1 cellular context compared by ENCODE assay signal in the genomic region with DNA sequence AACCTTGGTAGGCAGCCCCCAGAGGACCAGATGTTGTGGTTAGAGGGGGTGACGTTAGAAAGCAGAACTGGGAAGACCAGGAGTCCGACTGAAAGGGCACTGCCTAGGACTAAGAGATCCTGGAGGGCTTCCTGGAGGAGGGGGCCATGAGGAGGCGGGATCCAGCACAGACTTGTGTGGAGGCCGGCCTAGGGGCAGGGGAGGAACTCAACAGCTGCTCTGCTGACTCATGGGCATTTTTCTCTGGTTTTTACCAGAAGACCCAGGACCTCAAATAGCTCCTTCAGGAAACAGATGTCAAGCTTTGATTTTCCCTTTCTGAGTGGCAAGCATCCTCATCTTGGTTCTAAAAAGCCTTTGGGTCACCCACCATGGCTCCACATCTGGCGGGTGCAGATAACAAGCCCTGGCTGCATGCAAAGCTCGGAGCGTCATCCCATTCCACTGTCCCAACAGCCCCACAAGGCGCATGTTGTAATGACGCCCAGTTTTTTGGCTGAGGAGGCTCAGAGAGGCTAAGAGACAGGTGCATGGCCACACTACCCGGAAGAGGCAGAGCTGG.
A peak's percentile ranks its signal among the peaks of the same experiment; 100 is the strongest.
TF ChIP-seq lines count a peak whose summit lies in the region.

No MANE protein-coding gene starts in this region.

TF ChIP-seq in K562, 482 proteins besides CTCF, POLR2A, EP300 and RAD21 (continued from another document and continues in another):
- TF ChIP-seq, protein P1, sequence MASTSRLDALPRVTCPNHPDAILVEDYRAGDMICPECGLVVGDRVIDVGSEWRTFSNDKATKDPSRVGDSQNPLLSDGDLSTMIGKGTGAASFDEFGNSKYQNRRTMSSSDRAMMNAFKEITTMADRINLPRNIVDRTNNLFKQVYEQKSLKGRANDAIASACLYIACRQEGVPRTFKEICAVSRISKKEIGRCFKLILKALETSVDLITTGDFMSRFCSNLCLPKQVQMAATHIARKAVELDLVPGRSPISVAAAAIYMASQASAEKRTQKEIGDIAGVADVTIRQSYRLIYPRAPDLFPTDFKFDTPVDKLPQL (IDR thresholded peaks at IDR 0.05; ENCODE audit: extremely low read depth, insufficient read length) = no peak
- TF ChIP-seq KDM4B (IDR thresholded peaks at IDR 0.05; ENCODE audit: borderline replicate concordance in 2 of 2, low read depth in 1 of 2) (no peak), RHOXF2B (CRISPR knock-in tag; conservative IDR thresholded peaks at IDR 0.05) (no peak), RNF2 (IDR thresholded peaks at IDR 0.05) (0 out of 2 replicates have a peak, but pooled peaks have one; percentile 46), MYC (IDR thresholded peaks at IDR 0.05; ENCODE audit: low read depth, low read length) (no peak; the same call in 1 of the 2 replicates), MYC (CRISPR knock-in tag; IDR thresholded peaks at IDR 0.05; ENCODE audit: borderline replicate concordance, low read depth) (no peak), E2F3 (CRISPR knock-in tag; IDR thresholded peaks at IDR 0.05) (no peak), ESRRA (IDR thresholded peaks at IDR 0.05; ENCODE audit: borderline replicate concordance, low read depth) (no peak), TRIM28 (IDR thresholded peaks at IDR 0.05) (peak; percentile 22; the same call in 1 of the 2 replicates), ZFPM2 (CRISPR knock-in tag; IDR thresholded peaks at IDR 0.05) (no peak), RFX7 (CRISPR knock-in tag; IDR thresholded peaks at IDR 0.05) (no peak), ZNF644 (tag; IDR thresholded peaks at IDR 0.05; ENCODE audit: low read depth) (no peak), GABPB2 (CRISPR knock-in tag; conservative IDR thresholded peaks at IDR 0.05) (no peak), FOXP1 (CRISPR knock-in tag; IDR thresholded peaks at IDR 0.05) (no peak), STAT5B (CRISPR knock-in tag; IDR thresholded peaks at IDR 0.05) (no peak), GTF2E2 (tag; IDR thresholded peaks at IDR 0.05) (no peak), BACH1 (tag; IDR thresholded peaks at IDR 0.05) (no peak), MYBL2 (IDR thresholded peaks at IDR 0.05; ENCODE audit: low read depth) (no peak), MYBL2 (CRISPR knock-in tag; IDR thresholded peaks at IDR 0.05; ENCODE audit: borderline replicate concordance) (no peak), CAMTA2 (CRISPR knock-in tag; conservative IDR thresholded peaks at IDR 0.05) (no peak), NFIX (CRISPR knock-in tag; IDR thresholded peaks at IDR 0.05; ENCODE audit: low read depth) (no peak), SP1 (CRISPR knock-in tag; IDR thresholded peaks at IDR 0.05) (no peak), HDGF (IDR thresholded peaks at IDR 0.05) (no peak), POLR2H (tag; IDR thresholded peaks at IDR 0.05; ENCODE audit: low read depth) (no peak), E2F8 (IDR thresholded peaks at IDR 0.05; ENCODE audit: low read depth, partially characterized antibody) (no peak), ZNF282 (CRISPR knock-in tag; IDR thresholded peaks at IDR 0.05) (no peak), CUX1 (CRISPR knock-in tag; IDR thresholded peaks at IDR 0.05) (no peak), SAFB2 (IDR thresholded peaks at IDR 0.05; ENCODE audit: borderline replicate concordance, low read depth, low read length, severe bottlenecking) (no peak), PHB2 (IDR thresholded peaks at IDR 0.05; ENCODE audit: low read depth) (peak; percentile 50; the same call in 1 of the 2 replicates), ZC3H11A (IDR thresholded peaks at IDR 0.05; ENCODE audit: low read depth, low read length) (no peak), ZNF780A (CRISPR knock-in tag; IDR thresholded peaks at IDR 0.05) (no peak), CREB1 (IDR thresholded peaks at IDR 0.05) (0 out of 2 replicates have a peak, but pooled peaks have one; percentile 33), CREB1 (CRISPR knock-in tag; IDR thresholded peaks at IDR 0.05) (no peak), CCAR2 (IDR thresholded peaks at IDR 0.05; ENCODE audit: low read depth, low read length) (no peak), ZBTB43 (CRISPR knock-in tag; IDR thresholded peaks at IDR 0.05) (no peak), ZKSCAN1 (IDR thresholded peaks at IDR 0.05; ENCODE audit: low read depth, low read length) (no peak), ZNF23 (CRISPR knock-in tag; IDR thresholded peaks at IDR 0.05) (no peak), HIVEP1 (CRISPR knock-in tag; IDR thresholded peaks at IDR 0.05) (no peak), CHD4 (IDR thresholded peaks at IDR 0.05; ENCODE audit: insufficient read depth, insufficient replicate concordance, low read depth, low read length, poor library complexity, severe bottlenecking) (no peak), ZNF384 (IDR thresholded peaks at IDR 0.05; ENCODE audit: low read depth, low read length) (no peak), ZNF76 (CRISPR knock-in tag; IDR thresholded peaks at IDR 0.05; ENCODE audit: borderline replicate concordance) (no peak)
- TF ChIP-seq, protein P2, sequence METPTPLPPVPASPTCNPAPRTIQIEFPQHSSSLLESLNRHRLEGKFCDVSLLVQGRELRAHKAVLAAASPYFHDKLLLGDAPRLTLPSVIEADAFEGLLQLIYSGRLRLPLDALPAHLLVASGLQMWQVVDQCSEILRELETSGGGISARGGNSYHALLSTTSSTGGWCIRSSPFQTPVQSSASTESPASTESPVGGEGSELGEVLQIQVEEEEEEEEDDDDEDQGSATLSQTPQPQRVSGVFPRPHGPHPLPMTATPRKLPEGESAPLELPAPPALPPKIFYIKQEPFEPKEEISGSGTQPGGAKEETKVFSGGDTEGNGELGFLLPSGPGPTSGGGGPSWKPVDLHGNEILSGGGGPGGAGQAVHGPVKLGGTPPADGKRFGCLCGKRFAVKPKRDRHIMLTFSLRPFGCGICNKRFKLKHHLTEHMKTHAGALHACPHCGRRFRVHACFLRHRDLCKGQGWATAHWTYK (CRISPR knock-in tag; IDR thresholded peaks at IDR 0.05) = no peak
- TF ChIP-seq, protein P3, sequence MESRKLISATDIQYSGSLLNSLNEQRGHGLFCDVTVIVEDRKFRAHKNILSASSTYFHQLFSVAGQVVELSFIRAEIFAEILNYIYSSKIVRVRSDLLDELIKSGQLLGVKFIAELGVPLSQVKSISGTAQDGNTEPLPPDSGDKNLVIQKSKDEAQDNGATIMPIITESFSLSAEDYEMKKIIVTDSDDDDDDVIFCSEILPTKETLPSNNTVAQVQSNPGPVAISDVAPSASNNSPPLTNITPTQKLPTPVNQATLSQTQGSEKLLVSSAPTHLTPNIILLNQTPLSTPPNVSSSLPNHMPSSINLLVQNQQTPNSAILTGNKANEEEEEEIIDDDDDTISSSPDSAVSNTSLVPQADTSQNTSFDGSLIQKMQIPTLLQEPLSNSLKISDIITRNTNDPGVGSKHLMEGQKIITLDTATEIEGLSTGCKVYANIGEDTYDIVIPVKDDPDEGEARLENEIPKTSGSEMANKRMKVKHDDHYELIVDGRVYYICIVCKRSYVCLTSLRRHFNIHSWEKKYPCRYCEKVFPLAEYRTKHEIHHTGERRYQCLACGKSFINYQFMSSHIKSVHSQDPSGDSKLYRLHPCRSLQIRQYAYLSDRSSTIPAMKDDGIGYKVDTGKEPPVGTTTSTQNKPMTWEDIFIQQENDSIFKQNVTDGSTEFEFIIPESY (CRISPR knock-in tag; IDR thresholded peaks at IDR 0.05) = no peak
- TF ChIP-seq, protein P4, sequence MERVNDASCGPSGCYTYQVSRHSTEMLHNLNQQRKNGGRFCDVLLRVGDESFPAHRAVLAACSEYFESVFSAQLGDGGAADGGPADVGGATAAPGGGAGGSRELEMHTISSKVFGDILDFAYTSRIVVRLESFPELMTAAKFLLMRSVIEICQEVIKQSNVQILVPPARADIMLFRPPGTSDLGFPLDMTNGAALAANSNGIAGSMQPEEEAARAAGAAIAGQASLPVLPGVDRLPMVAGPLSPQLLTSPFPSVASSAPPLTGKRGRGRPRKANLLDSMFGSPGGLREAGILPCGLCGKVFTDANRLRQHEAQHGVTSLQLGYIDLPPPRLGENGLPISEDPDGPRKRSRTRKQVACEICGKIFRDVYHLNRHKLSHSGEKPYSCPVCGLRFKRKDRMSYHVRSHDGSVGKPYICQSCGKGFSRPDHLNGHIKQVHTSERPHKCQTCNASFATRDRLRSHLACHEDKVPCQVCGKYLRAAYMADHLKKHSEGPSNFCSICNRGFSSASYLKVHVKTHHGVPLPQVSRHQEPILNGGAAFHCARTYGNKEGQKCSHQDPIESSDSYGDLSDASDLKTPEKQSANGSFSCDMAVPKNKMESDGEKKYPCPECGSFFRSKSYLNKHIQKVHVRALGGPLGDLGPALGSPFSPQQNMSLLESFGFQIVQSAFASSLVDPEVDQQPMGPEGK (CRISPR knock-in tag; IDR thresholded peaks at IDR 0.05; ENCODE audit: borderline replicate concordance) = no peak
- TF ChIP-seq, protein P5, sequence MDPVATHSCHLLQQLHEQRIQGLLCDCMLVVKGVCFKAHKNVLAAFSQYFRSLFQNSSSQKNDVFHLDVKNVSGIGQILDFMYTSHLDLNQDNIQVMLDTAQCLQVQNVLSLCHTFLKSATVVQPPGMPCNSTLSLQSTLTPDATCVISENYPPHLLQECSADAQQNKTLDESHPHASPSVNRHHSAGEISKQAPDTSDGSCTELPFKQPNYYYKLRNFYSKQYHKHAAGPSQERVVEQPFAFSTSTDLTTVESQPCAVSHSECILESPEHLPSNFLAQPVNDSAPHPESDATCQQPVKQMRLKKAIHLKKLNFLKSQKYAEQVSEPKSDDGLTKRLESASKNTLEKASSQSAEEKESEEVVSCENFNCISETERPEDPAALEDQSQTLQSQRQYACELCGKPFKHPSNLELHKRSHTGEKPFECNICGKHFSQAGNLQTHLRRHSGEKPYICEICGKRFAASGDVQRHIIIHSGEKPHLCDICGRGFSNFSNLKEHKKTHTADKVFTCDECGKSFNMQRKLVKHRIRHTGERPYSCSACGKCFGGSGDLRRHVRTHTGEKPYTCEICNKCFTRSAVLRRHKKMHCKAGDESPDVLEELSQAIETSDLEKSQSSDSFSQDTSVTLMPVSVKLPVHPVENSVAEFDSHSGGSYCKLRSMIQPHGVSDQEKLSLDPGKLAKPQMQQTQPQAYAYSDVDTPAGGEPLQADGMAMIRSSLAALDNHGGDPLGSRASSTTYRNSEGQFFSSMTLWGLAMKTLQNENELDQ (CRISPR knock-in tag; IDR thresholded peaks at IDR 0.05; ENCODE audit: borderline replicate concordance) = no peak
